In genomic region chr12:128079476-128079875, GRCh38 we compare ENCODE assay signal across 1 cellular context.
TF ChIP-seq lines count a peak whose summit lies in the region.

No MANE protein-coding gene starts in this region.

TF ChIP-seq in H1, 55 proteins besides CTCF, POLR2A, EP300 and RAD21:
- TF ChIP-seq ASH2L (IDR thresholded peaks at IDR 0.05; ENCODE audit: low read length): no peak
- no peak for TF ChIP-seq SP1 (IDR thresholded peaks at IDR 0.05; ENCODE audit: low read depth, low read length)
- no peak for TF ChIP-seq SP2 (IDR thresholded peaks at IDR 0.05; ENCODE audit: low read length)
- no peak for TF ChIP-seq USF2 (IDR thresholded peaks at IDR 0.05; ENCODE audit: low read length)
